Comparison of ENCODE assay signal across 2 cellular contexts in the genomic region with DNA sequence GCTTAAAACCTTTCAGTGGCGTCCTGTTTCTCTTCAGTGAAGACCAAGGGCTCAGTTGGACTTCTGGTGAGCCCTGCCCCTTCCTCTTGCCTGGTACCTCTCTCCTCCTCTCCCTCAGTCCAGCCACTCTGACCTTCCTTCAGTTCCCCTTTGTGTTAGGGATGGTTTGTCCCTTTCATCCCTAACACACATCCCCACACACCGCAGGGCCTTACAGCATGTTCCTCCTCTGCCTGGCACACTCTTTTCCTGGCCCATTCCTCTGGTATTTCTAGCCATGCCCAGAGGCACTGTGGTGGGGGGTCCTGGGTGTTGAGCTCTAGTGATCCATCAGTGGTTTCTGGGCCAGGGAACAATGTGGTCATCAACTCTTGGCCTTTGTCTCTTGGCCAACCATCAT.
A peak's percentile ranks its signal among the peaks of the same experiment; 100 is the strongest.
TF ChIP-seq lines count a peak whose summit lies in the region.

No MANE protein-coding gene starts in this region.

TF ChIP-seq in K562, 482 proteins besides CTCF, POLR2A, EP300 and RAD21 (continues in another document):
- TF ChIP-seq, protein P1, sequence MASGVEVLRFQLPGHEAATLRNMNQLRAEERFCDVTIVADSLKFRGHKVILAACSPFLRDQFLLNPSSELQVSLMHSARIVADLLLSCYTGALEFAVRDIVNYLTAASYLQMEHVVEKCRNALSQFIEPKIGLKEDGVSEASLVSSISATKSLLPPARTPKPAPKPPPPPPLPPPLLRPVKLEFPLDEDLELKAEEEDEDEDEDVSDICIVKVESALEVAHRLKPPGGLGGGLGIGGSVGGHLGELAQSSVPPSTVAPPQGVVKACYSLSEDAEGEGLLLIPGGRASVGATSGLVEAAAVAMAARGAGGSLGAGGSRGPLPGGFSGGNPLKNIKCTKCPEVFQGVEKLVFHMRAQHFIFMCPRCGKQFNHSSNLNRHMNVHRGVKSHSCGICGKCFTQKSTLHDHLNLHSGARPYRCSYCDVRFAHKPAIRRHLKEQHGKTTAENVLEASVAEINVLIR (CRISPR knock-in tag; IDR thresholded peaks at IDR 0.05): no peak
- TF ChIP-seq, protein P2, sequence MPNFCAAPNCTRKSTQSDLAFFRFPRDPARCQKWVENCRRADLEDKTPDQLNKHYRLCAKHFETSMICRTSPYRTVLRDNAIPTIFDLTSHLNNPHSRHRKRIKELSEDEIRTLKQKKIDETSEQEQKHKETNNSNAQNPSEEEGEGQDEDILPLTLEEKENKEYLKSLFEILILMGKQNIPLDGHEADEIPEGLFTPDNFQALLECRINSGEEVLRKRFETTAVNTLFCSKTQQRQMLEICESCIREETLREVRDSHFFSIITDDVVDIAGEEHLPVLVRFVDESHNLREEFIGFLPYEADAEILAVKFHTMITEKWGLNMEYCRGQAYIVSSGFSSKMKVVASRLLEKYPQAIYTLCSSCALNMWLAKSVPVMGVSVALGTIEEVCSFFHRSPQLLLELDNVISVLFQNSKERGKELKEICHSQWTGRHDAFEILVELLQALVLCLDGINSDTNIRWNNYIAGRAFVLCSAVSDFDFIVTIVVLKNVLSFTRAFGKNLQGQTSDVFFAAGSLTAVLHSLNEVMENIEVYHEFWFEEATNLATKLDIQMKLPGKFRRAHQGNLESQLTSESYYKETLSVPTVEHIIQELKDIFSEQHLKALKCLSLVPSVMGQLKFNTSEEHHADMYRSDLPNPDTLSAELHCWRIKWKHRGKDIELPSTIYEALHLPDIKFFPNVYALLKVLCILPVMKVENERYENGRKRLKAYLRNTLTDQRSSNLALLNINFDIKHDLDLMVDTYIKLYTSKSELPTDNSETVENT (CRISPR knock-in tag; IDR thresholded peaks at IDR 0.05): peak; percentile 75
- TF ChIP-seq, protein P3, sequence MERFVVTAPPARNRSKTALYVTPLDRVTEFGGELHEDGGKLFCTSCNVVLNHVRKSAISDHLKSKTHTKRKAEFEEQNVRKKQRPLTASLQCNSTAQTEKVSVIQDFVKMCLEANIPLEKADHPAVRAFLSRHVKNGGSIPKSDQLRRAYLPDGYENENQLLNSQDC (CRISPR knock-in tag; IDR thresholded peaks at IDR 0.05): peak; percentile 14; the same call in 1 of the 2 replicates
- TF ChIP-seq KAT7 (CRISPR knock-in tag; IDR thresholded peaks at IDR 0.05; ENCODE audit: borderline replicate concordance) (no peak), SAFB (IDR thresholded peaks at IDR 0.05; ENCODE audit: borderline replicate concordance, low read depth, low read length) (no peak), ZNF197 (CRISPR knock-in tag; IDR thresholded peaks at IDR 0.05; ENCODE audit: low read depth) (no peak), ZBED1 (IDR thresholded peaks at IDR 0.05) (peak; percentile 44; the same call in 1 of the 2 replicates), SPI1 (IDR thresholded peaks at IDR 0.05; ENCODE audit: borderline replicate concordance, low read depth, low read length) (peak; percentile 38; the same call in 1 of the 2 replicates), MCM7 (IDR thresholded peaks at IDR 0.05) (peak in 1 of 2 experiments; percentile 93; a peak in 2 of 4 replicates), NR1H2 (CRISPR knock-in tag; IDR thresholded peaks at IDR 0.05) (no peak), PPARD (CRISPR knock-in tag; IDR thresholded peaks at IDR 0.05) (no peak)
- TF ChIP-seq, protein P4, sequence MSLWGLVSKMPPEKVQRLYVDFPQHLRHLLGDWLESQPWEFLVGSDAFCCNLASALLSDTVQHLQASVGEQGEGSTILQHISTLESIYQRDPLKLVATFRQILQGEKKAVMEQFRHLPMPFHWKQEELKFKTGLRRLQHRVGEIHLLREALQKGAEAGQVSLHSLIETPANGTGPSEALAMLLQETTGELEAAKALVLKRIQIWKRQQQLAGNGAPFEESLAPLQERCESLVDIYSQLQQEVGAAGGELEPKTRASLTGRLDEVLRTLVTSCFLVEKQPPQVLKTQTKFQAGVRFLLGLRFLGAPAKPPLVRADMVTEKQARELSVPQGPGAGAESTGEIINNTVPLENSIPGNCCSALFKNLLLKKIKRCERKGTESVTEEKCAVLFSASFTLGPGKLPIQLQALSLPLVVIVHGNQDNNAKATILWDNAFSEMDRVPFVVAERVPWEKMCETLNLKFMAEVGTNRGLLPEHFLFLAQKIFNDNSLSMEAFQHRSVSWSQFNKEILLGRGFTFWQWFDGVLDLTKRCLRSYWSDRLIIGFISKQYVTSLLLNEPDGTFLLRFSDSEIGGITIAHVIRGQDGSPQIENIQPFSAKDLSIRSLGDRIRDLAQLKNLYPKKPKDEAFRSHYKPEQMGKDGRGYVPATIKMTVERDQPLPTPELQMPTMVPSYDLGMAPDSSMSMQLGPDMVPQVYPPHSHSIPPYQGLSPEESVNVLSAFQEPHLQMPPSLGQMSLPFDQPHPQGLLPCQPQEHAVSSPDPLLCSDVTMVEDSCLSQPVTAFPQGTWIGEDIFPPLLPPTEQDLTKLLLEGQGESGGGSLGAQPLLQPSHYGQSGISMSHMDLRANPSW (CRISPR knock-in tag; IDR thresholded peaks at IDR 0.05): no peak; the same call in 1 of the 2 replicates
- TF ChIP-seq, protein P5, sequence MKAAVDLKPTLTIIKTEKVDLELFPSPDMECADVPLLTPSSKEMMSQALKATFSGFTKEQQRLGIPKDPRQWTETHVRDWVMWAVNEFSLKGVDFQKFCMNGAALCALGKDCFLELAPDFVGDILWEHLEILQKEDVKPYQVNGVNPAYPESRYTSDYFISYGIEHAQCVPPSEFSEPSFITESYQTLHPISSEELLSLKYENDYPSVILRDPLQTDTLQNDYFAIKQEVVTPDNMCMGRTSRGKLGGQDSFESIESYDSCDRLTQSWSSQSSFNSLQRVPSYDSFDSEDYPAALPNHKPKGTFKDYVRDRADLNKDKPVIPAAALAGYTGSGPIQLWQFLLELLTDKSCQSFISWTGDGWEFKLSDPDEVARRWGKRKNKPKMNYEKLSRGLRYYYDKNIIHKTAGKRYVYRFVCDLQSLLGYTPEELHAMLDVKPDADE (conservative IDR thresholded peaks at IDR 0.05; ENCODE audit: control insufficient read depth, low read depth, low read length): 0 out of 2 replicates have a peak, but pooled peaks have one; percentile 1
- TF ChIP-seq, protein P6, sequence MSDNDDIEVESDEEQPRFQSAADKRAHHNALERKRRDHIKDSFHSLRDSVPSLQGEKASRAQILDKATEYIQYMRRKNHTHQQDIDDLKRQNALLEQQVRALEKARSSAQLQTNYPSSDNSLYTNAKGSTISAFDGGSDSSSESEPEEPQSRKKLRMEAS (CRISPR knock-in tag; IDR thresholded peaks at IDR 0.05): no peak
- TF ChIP-seq, protein P7, sequence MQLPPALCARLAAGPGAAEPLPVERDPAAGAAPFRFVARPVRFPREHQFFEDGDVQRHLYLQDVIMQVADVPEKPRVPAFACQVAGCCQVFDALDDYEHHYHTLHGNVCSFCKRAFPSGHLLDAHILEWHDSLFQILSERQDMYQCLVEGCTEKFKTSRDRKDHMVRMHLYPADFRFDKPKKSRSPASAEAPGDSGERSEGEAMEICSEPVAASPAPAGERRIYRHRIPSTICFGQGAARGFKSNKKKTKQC (CRISPR knock-in tag; IDR thresholded peaks at IDR 0.05): no peak
- TF ChIP-seq, protein P8, sequence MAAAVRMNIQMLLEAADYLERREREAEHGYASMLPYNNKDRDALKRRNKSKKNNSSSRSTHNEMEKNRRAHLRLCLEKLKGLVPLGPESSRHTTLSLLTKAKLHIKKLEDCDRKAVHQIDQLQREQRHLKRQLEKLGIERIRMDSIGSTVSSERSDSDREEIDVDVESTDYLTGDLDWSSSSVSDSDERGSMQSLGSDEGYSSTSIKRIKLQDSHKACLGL (CRISPR knock-in tag; IDR thresholded peaks at IDR 0.05; ENCODE audit: borderline replicate concordance, poor library complexity, severe bottlenecking): peak; percentile 30

TF ChIP-seq in H1, 55 proteins besides CTCF, POLR2A, EP300 and RAD21:
- no peak for TF ChIP-seq FOSL1 (IDR thresholded peaks at IDR 0.05; ENCODE audit: insufficient read depth, low read depth, low read length)
- no peak for TF ChIP-seq BRCA1 (IDR thresholded peaks at IDR 0.05; ENCODE audit: low read depth, low read length)
- TF ChIP-seq HDAC6 (IDR thresholded peaks at IDR 0.05; ENCODE audit: low read depth, low read length): no peak
- no peak for TF ChIP-seq CHD2 (IDR thresholded peaks at IDR 0.05; ENCODE audit: low read length)
- TF ChIP-seq SP2 (IDR thresholded peaks at IDR 0.05; ENCODE audit: low read length): no peak
- no peak for TF ChIP-seq CBX8 (IDR thresholded peaks at IDR 0.05; ENCODE audit: borderline replicate concordance, low read depth, low read length)
- no peak for TF ChIP-seq SIX5 (IDR thresholded peaks at IDR 0.05; ENCODE audit: low read depth, low read length)
- TF ChIP-seq CEBPB (IDR thresholded peaks at IDR 0.05; ENCODE audit: low read depth, low read length): no peak
